In the genomic region with DNA sequence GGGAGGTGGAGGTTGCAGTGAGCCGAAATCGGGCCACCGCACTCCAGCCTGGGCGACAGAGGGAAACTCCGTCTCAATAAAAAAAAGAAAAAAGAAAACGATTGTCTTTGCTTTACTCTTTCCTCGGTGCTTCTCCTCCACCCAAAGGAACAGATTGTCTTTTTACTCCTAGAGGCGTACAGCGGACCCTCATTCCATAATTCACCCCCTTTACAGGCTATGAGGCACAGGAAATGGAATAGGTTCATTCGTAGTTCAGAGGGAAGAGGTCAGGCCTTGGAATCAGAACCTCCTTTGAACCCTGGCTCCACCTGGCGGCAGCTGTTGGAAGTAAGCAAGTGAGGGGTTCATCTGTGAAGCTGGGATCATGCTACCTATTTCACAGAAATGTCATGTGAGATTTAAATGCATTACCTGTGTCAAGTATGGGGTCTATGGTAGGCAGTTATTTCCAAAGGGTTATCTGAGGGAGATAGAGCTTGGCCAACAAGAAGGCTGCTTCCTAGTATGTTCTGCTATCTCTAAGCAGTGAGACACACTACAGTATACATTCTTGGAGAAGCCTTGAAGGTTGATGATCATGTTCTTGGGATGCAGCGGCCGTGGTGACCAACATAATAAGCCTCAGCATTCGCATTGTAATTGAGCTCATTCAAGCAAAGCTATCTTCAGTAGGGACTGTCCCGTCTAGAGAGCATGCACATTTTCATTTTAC, we compare ENCODE assay signal across 8 cellular contexts. TPM values are rescaled to one million over a fixed set of nuclear protein-coding genes. Genes with fewer than 3 reads are reported as not detected.
DNase-seq lines count a peak whose midpoint lies in the region; ATAC-seq and TF ChIP-seq lines count a peak whose summit lies in the region.

No MANE protein-coding gene starts in this region.

- H3K36me3 ChIP-seq in neutrophil (no peaks in the 10 kb centered on the region), subcutaneous abdominal adipose tissue (ENCODE audit: control insufficient read depth in 5 of 5, insufficient read depth in 5 of 5, low read length in 5 of 5) (no peaks in the 10 kb centered on the region)

- H3K36me3 Mint-ChIP-seq in activated T-cell treated with anti-CD3 and anti-CD28 coated beads, Interleukin-2, amount 50 U/mL, for 72 hours (ENCODE audit: insufficient read depth in 2 of 2) = no peaks in the 10 kb centered on the region

- H3K4me3 ChIP-seq in fibroblast of pulmonary artery (replicated peaks; ENCODE audit: low read depth, low read length) = no peak overlapping the region
- no peak overlapping the region for H3K4me3 ChIP-seq in neutrophil (ENCODE audit: low read depth in 1 of 2, low read length in 1 of 2)
- peak overlapping the region; percentile 42 to 81 (median 46) for H3K4me3 ChIP-seq in subcutaneous abdominal adipose tissue (ENCODE audit: low read depth in 1 of 5, low read length in 5 of 5)

- H3K27me3 Mint-ChIP-seq in activated T-cell treated with anti-CD3 and anti-CD28 coated beads, Interleukin-2, amount 50 U/mL, for 72 hours (ENCODE audit: low read depth) = no peaks in the 10 kb centered on the region

- peaks cover 13% of the 10 kb centered on the region for H3K4me1 Mint-ChIP-seq in activated T-cell treated with anti-CD3 and anti-CD28 coated beads, Interleukin-2, amount 50 U/mL, for 72 hours (ENCODE audit: low read depth)

- DNase-seq in Daoy (ENCODE audit: low read depth) (peak; percentile 63), LHCN-M2 (ENCODE audit: low read depth) (peak; percentile 74), RKO (ENCODE audit: low spot score) (peak; percentile 90), fibroblast of pulmonary artery (ENCODE audit: low read depth) (peak; percentile 75)
- DNase-seq in activated T-cell treated with anti-CD3 and anti-CD28 coated beads, Interleukin-2, amount 50 U/mL, for 72 hours = peak; percentile 89 to 90

- ATAC-seq in activated T-cell treated with anti-CD3 and anti-CD28 coated beads, Interleukin-2, amount 50 U/mL, for 72 hours (replicated peaks in 1 of 2) = peak; percentile 92 to 94
- no peak for ATAC-seq in GM21529 (IDR thresholded peaks at IDR 0.05; ENCODE audit: unreplicated experiment)

- no peaks in the 10 kb centered on the region for H3K9me3 ChIP-seq in neutrophil
- H3K9me3 ChIP-seq in subcutaneous abdominal adipose tissue (ENCODE audit: control insufficient read depth in 5 of 5, low read length in 5 of 5) = no peaks in the 10 kb centered on the region

- H3K9ac ChIP-seq in subcutaneous abdominal adipose tissue (ENCODE audit: low read length in 5 of 5) = peak overlapping the region in 4 of 5 donors; percentile 11 to 61 (median 39)

- no peaks in the 10 kb centered on the region for H3K9me3 Mint-ChIP-seq in activated T-cell treated with anti-CD3 and anti-CD28 coated beads, Interleukin-2, amount 50 U/mL, for 72 hours

- H3K27ac ChIP-seq in neutrophil = no peak overlapping the region
- no peak overlapping the region for H3K27ac ChIP-seq in subcutaneous abdominal adipose tissue (ENCODE audit: low read depth, low read length)

- peak overlapping the region; percentile 89 for H3K27ac Mint-ChIP-seq in activated T-cell treated with anti-CD3 and anti-CD28 coated beads, Interleukin-2, amount 50 U/mL, for 72 hours

- peak overlapping the region; percentile 74 to 81 for H3K4me3 Mint-ChIP-seq in activated T-cell treated with anti-CD3 and anti-CD28 coated beads, Interleukin-2, amount 50 U/mL, for 72 hours

- H3K4me1 ChIP-seq in neutrophil (ENCODE audit: control insufficient read depth in 1 of 2, insufficient read depth in 1 of 2, low read depth in 1 of 2, low read length in 1 of 2) = peaks cover 2 to 6% of the 10 kb centered on the region in 2 experiments
- peaks cover 0 to 6% (median 5%) of the 10 kb centered on the region in 5 donors for H3K4me1 ChIP-seq in subcutaneous abdominal adipose tissue (ENCODE audit: control insufficient read depth in 5 of 5, insufficient read depth in 5 of 5, low read length in 5 of 5)

- TF ChIP-seq CTCF in fibroblast of pulmonary artery (IDR thresholded peaks at IDR 0.05; ENCODE audit: low read length, missing control alignments) (peak; percentile 97), neutrophil (IDR thresholded peaks at IDR 0.05) (peak; percentile 91)

- no peaks in the 10 kb centered on the region for H3K27me3 ChIP-seq in neutrophil
- H3K27me3 ChIP-seq in subcutaneous abdominal adipose tissue (ENCODE audit: control insufficient read depth in 5 of 5, insufficient read depth in 4 of 5, low read length in 5 of 5) = peaks cover 0 to 4% (median 0%) of the 10 kb centered on the region in 5 donors

RNA-seq across cellular contexts. Expression of a gene that starts 18.6 kb away (rescaled TPM):
- 7.3 and 7.5 TPM in 2 replicates for total RNA-seq in Daoy (2014; rRNA removed; shearing (Covaris generic))
- total RNA-seq in LHCN-M2 (2014; rRNA removed) = 8.7 and 12.5 TPM in 2 replicates
- polyA plus RNA-seq in LHCN-M2 (2012) = 5.5 TPM
- total RNA-seq in activated T-cell treated with anti-CD3 and anti-CD28 coated beads, Interleukin-2, amount 50 U/mL, for 72 hours = 10 to 100 TPM; 12.8 to 17.7 TPM

RNA-seq across cellular contexts. Expression of a gene that starts 22.0 kb away (rescaled TPM):
- total RNA-seq in Daoy (2014; rRNA removed; shearing (Covaris generic)) = 2.7 and 6.3 TPM in 2 replicates
- 9.3 and 12.7 TPM in 2 replicates for total RNA-seq in LHCN-M2 (2014; rRNA removed)
- 15.4 TPM for polyA plus RNA-seq in LHCN-M2 (2012)
- total RNA-seq in activated T-cell treated with anti-CD3 and anti-CD28 coated beads, Interleukin-2, amount 50 U/mL, for 72 hours = 100 to 1,000 TPM; 108 to 124 TPM

RNA-seq across cellular contexts. Expression of a gene that starts 29.4 kb away (rescaled TPM):
- total RNA-seq in Daoy (2014; rRNA removed; shearing (Covaris generic)) = 9.8 and 14.5 TPM in 2 replicates
- total RNA-seq in LHCN-M2 (2014; rRNA removed) = 20.1 and 23.0 TPM in 2 replicates
- polyA plus RNA-seq in LHCN-M2 (2012) = 26.8 TPM
- 100 to 1,000 TPM; 170 to 185 TPM for total RNA-seq in activated T-cell treated with anti-CD3 and anti-CD28 coated beads, Interleukin-2, amount 50 U/mL, for 72 hours

RNA-seq across cellular contexts. Expression of a gene that starts 43.3 kb away (rescaled TPM):
- total RNA-seq in Daoy (2014; rRNA removed; shearing (Covaris generic)) = 2.7 and 6.2 TPM in 2 replicates
- total RNA-seq in LHCN-M2 (2014; rRNA removed) = 8.5 and 9.6 TPM in 2 replicates
- 7.7 TPM for polyA plus RNA-seq in LHCN-M2 (2012)
- 10 to 100 TPM; 10.9 to 12.6 TPM for total RNA-seq in activated T-cell treated with anti-CD3 and anti-CD28 coated beads, Interleukin-2, amount 50 U/mL, for 72 hours

RNA-seq across cellular contexts. Expression of a gene that starts 57.3 kb away (rescaled TPM):
- 7.1 and 15.5 TPM in 2 replicates for total RNA-seq in Daoy (2014; rRNA removed; shearing (Covaris generic))
- 11.9 and 16.2 TPM in 2 replicates for total RNA-seq in LHCN-M2 (2014; rRNA removed)
- polyA plus RNA-seq in LHCN-M2 (2012) = 13.3 TPM
- total RNA-seq in activated T-cell treated with anti-CD3 and anti-CD28 coated beads, Interleukin-2, amount 50 U/mL, for 72 hours = 10 to 100 TPM; 14.5 TPM

Comparison
In these comparisons a context has a peak if more than half of its experiments do, and no peak if none do; other contexts are left out.
1. H3K4me3 ChIP-seq: peak in subcutaneous abdominal adipose tissue (5 of 5); none in fibroblast of pulmonary artery (single experiment) and neutrophil (0 of 2).
2. Peak in every context shown above with its lines, with median percentiles within 50 percentile points of each other: DNase-seq.